Comparison of ENCODE assay signal across 27 cellular contexts in genomic region chr19:11273288-11273687, GRCh38. TPM values are rescaled to one million over a fixed set of nuclear protein-coding genes. Genes with fewer than 3 reads are reported as not detected.
"Had no signal": no experiment of that assay in that cellular context is flagged by ENCODE, and none has a peak within 500 bp of the region (broad histone marks: within the 10 kb centered on the region; RNA-seq: fewer than 3 reads in every experiment).

No MANE protein-coding gene starts in this region.

- H3K36me3 ChIP-seq: breast epithelium, Peyer's patch had no signal

- H3K9me3 Mint-ChIP-seq: activated naive CD4-positive, alpha-beta T cell treated with anti-CD3 and anti-CD28 coated beads, Interleukin-2, amount 50 U/mL, for 24 hours had no signal

- H3K27me3 ChIP-seq: breast epithelium, Peyer's patch had no signal

- H3K9me3 ChIP-seq: breast epithelium, Peyer's patch had no signal

- H3K4me3 ChIP-seq: breast epithelium, Peyer's patch had no signal

- ATAC-seq: activated CD8-positive, alpha-beta T cell treated with anti-CD3 and anti-CD28 coated beads, Interleukin-2, amount 10 ng/mL, durations not matched to agents 7 days and 5 days; WTC11 had no signal

- H3K27ac Mint-ChIP-seq: activated CD8-positive, alpha-beta T cell treated with anti-CD3 and anti-CD28 coated beads, Interleukin-2, amount 10 ng/mL, durations not matched to agents 7 days and 5 days; activated naive CD4-positive, alpha-beta T cell treated with anti-CD3 and anti-CD28 coated beads, Interleukin-2, amount 50 U/mL, for 24 hours; T-helper 1 cell treated with Interleukin-12 subunit alpha and Interleukin-12 subunit beta and Interleukin-4 antibody, amounts not matched to agents 30 μg/mL and 1 μg/mL, for 36 hours; WTC11 had no signal

- H3K4me1 ChIP-seq: breast epithelium had no signal

- H3K4me3 Mint-ChIP-seq: activated CD8-positive, alpha-beta T cell treated with anti-CD3 and anti-CD28 coated beads, Interleukin-2, amount 10 ng/mL, durations not matched to agents 7 days and 5 days; activated naive CD4-positive, alpha-beta T cell treated with anti-CD3 and anti-CD28 coated beads, Interleukin-2, amount 50 U/mL, for 24 hours; T-helper 1 cell treated with Interleukin-12 subunit alpha and Interleukin-12 subunit beta and Interleukin-4 antibody, amounts not matched to agents 30 μg/mL and 1 μg/mL, for 36 hours; WTC11 had no signal

- H3K27ac ChIP-seq: breast epithelium, Peyer's patch had no signal

- DNase-seq: activated CD4-positive, alpha-beta T cell treated with anti-CD3 and anti-CD28 coated beads for 48 hours; activated CD4-positive, alpha-beta T cell treated with anti-CD3 and anti-CD28 coated beads, Interleukin-2, amount 50 U/mL, for 4 hours; activated CD4-positive, CD25-positive, alpha-beta regulatory T cell treated with anti-CD3 and anti-CD28 coated beads, Interleukin-2, amount 50 U/mL, for 72 hours; activated CD8-positive, alpha-beta memory T cell treated with anti-CD3 and anti-CD28 coated beads, Interleukin-2, amount 50 U/mL, for 48 hours; activated CD8-positive, alpha-beta T cell treated with anti-CD3 and anti-CD28 coated beads, Interleukin-2, amount 10 ng/mL, durations not matched to agents 7 days and 5 days; activated T-cell treated with anti-CD3 and anti-CD28 coated beads, Interleukin-2, amount 50 U/mL, for 1 hour; aorta; central memory CD4-positive, alpha-beta T cell; KG1; NCI-H1092; NCI-H1417; NCI-H1694; NCI-H2029 treated with DMSO at 0.1 percent for 48 hours; NCI-H345; NCI-H510A treated with DMSO at 0.1 percent for 48 hours; NCI-H69; NK-92 treated with Interleukin-12 subunit alpha and Interleukin-12 subunit beta, amount 100 ng/mL, for 24 hours; OCI-M1; Peyer's patch; SHP77 treated with DMSO at 0.1 percent for 48 hours had no signal

RNA-seq across cellular contexts. Expression of gene TSPAN16, which starts 22.7 kb away (rescaled TPM):
- total RNA-seq: activated CD8-positive, alpha-beta T cell treated with anti-CD3 and anti-CD28 coated beads, Interleukin-2, amount 10 ng/mL, durations not matched to agents 7 days and 5 days; aorta; breast epithelium; LHCN-M2; M059J; Peyer's patch; SK-MEL-5; WTC11 had no signal
- polyA plus RNA-seq: aorta had no signal

RNA-seq across cellular contexts. Expression of gene ANGPTL8, which starts 33.9 kb away (rescaled TPM):
- total RNA-seq: activated CD8-positive, alpha-beta T cell treated with anti-CD3 and anti-CD28 coated beads, Interleukin-2, amount 10 ng/mL, durations not matched to agents 7 days and 5 days; aorta; LHCN-M2; M059J; Peyer's patch; SK-MEL-5; WTC11 had no signal
